Comparison of ENCODE assay signal across 20 cellular contexts in genomic region chr6:76644231-76644630, GRCh38.
"Had no signal": no experiment of that assay in that cellular context is flagged by ENCODE, and none has a peak within 500 bp of the region (broad histone marks: within the 10 kb centered on the region; RNA-seq: fewer than 3 reads in every experiment).

No MANE protein-coding gene starts in this region.

- H3K4me3 ChIP-seq: neural progenitor cell, right lobe of liver, stomach, testis, tibial artery, upper lobe of right lung, uterus had no signal

- H3K36me3 ChIP-seq: neural progenitor cell, right lobe of liver, stomach, tibial artery, upper lobe of right lung, uterus had no signal

- H3K27me3 ChIP-seq: neural progenitor cell, right lobe of liver, stomach, testis, tibial artery, upper lobe of right lung, uterus had no signal

- ATAC-seq: effector memory CD8-positive, alpha-beta T cell; left lobe of liver; naive thymus-derived CD4-positive, alpha-beta T cell; right lobe of liver; stimulated activated effector memory CD8-positive, alpha-beta T cell treated with anti-CD3 and anti-CD28 coated beads, Interleukin-12 subunit alpha, Interleukin-12 subunit beta, amount 100 ng/mL, for 72 hours; upper lobe of right lung had no signal

- H3K4me2 ChIP-seq: neural progenitor cell had no signal

- H2AFZ ChIP-seq: neural progenitor cell, parathyroid adenoma had no signal

- H3K27ac ChIP-seq: neural progenitor cell, parathyroid adenoma, right lobe of liver, stomach, testis, tibial artery, upper lobe of right lung, uterus had no signal

- H3K79me2 ChIP-seq: parathyroid adenoma had no signal

- DNase-seq: cortex of kidney; effector memory CD8-positive, alpha-beta T cell; hypothalamus; kidney; mesenchymal stem cell; naive thymus-derived CD4-positive, alpha-beta T cell; right lobe of liver; stimulated activated CD4-positive, alpha-beta T cell treated with anti-CD3 and anti-CD28 coated beads, Interleukin-2, amount 100 ng/mL, for 24 hours; stimulated activated CD4-positive, alpha-beta T cell treated with anti-CD3 and anti-CD28 coated beads, Interleukin-4, amount 100 ng/mL, for 24 hours; stimulated activated naive CD4-positive, alpha-beta T cell treated with Interleukin-2 at 50 U/mL for 16 hours; stomach; substantia nigra; testis; tibial artery; upper lobe of right lung; uterus had no signal

- H3K9me3 ChIP-seq: right lobe of liver, stomach, testis, tibial artery, upper lobe of right lung, uterus had no signal

- H3K4me1 ChIP-seq: neural progenitor cell, parathyroid adenoma, right lobe of liver, stomach, testis, tibial artery, upper lobe of right lung, uterus had no signal

- H3K9ac ChIP-seq: neural progenitor cell, parathyroid adenoma had no signal
